ENCODE assay signal across 18 cellular contexts in the genomic region with DNA sequence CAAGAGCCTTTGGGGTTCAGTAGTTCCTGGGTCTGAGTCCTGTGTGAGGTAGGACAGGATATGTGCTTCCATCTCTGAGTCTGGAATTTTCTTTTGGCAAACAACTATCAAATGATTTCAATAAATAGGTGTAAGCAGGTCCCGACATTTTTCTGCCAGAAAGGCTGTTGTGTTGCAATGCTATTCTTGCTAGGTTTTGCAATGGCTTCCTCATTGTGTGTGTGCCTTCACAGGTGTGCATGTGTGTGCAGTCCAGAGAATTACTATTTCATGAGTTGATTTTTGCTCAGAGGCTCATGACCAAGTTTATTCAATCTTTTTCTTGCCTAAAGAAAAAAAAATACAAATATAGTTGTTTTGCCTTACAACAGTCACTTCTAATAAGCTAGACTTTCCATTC.
DNase-seq lines count a peak whose midpoint lies in the region; FAIRE-seq and TF ChIP-seq lines count a peak whose summit lies in the region.
"Had no signal": no experiment of that assay in that cellular context is flagged by ENCODE, and none has a peak within 500 bp of the region (broad histone marks: within the 10 kb centered on the region; RNA-seq: fewer than 3 reads in every experiment).

No MANE protein-coding gene starts in this region.

- no peaks in the 10 kb centered on the region for H3K36me3 Mint-ChIP-seq in HFFc6 (ENCODE audit: low read depth)
- no peaks in the 10 kb centered on the region for H3K36me3 Mint-ChIP-seq in astrocyte (ENCODE audit: low read depth, unreplicated experiment)
- no peaks in the 10 kb centered on the region for H3K36me3 Mint-ChIP-seq in osteocyte (ENCODE audit: unreplicated experiment)
- H3K36me3 Mint-ChIP-seq: CD4-positive, alpha-beta memory T cell had no signal

- H3K27me3 ChIP-seq in astrocyte (ENCODE audit: insufficient read depth, low read length) = no peaks in the 10 kb centered on the region
- no peaks in the 10 kb centered on the region for H3K27me3 ChIP-seq in suprapubic skin
- H3K27me3 ChIP-seq: BE2C had no signal

- H3K27me3 Mint-ChIP-seq in HFFc6 (ENCODE audit: insufficient read depth) (peaks cover 14% of the 10 kb centered on the region), astrocyte (ENCODE audit: low read depth, unreplicated experiment) (peaks cover 2% of the 10 kb centered on the region), osteocyte (ENCODE audit: unreplicated experiment) (no peaks in the 10 kb centered on the region)

- H3K36me3 ChIP-seq in astrocyte (ENCODE audit: insufficient read depth, low read length) = no peaks in the 10 kb centered on the region
- H3K36me3 ChIP-seq in suprapubic skin = no peaks in the 10 kb centered on the region
- H3K36me3 ChIP-seq: BE2C had no signal

- FAIRE-seq in astrocyte (lab: Jason Lieb, UNC) = no peak
- FAIRE-seq: A204.1, G401.6, GM12891, HepG2, HTR-8/SVneo had no signal

- H3K4me3 Mint-ChIP-seq in HFFc6 = peak overlapping the region; percentile 62
- H3K4me3 Mint-ChIP-seq in astrocyte (ENCODE audit: unreplicated experiment) = no peak overlapping the region
- no peak overlapping the region for H3K4me3 Mint-ChIP-seq in osteocyte (ENCODE audit: unreplicated experiment)
- H3K4me3 Mint-ChIP-seq: CD4-positive, alpha-beta memory T cell; H9 had no signal

- no peak overlapping the region for H3K9ac ChIP-seq in astrocyte (ENCODE audit: low read length)

- H3K4me1 Mint-ChIP-seq in HFFc6 (ENCODE audit: low read depth) = peaks cover 23% of the 10 kb centered on the region
- no peaks in the 10 kb centered on the region for H3K4me1 Mint-ChIP-seq in astrocyte (ENCODE audit: low read depth, unreplicated experiment)
- peaks cover 30% of the 10 kb centered on the region for H3K4me1 Mint-ChIP-seq in osteocyte (ENCODE audit: unreplicated experiment)
- H3K4me1 Mint-ChIP-seq: CD4-positive, alpha-beta memory T cell; H9 had no signal

- H3K9me3 ChIP-seq in astrocyte (ENCODE audit: insufficient read depth, low read depth, low read length) (no peaks in the 10 kb centered on the region), suprapubic skin (no peaks in the 10 kb centered on the region)
- H3K9me3 ChIP-seq: BE2C had no signal

- no peak for TF ChIP-seq EP300 in suprapubic skin (IDR thresholded peaks at IDR 0.05)

- H3K4me1 ChIP-seq in astrocyte (ENCODE audit: insufficient read depth, low read length) = peaks cover 9% of the 10 kb centered on the region
- H3K4me1 ChIP-seq in suprapubic skin = no peaks in the 10 kb centered on the region
- H3K4me1 ChIP-seq: BE2C had no signal

- H3K27ac Mint-ChIP-seq in HFFc6 (no peak overlapping the region), astrocyte (ENCODE audit: unreplicated experiment) (no peak overlapping the region), osteocyte (ENCODE audit: unreplicated experiment) (peak overlapping the region; percentile 91)
- H3K27ac Mint-ChIP-seq: CD4-positive, alpha-beta memory T cell; H9 had no signal

- no peaks in the 10 kb centered on the region for H3K79me2 ChIP-seq in astrocyte (ENCODE audit: insufficient read depth, low read length)

- no peak overlapping the region for H2AFZ ChIP-seq in astrocyte (ENCODE audit: low read depth, low read length)

- H3K4me3 ChIP-seq in astrocyte (ENCODE audit: insufficient read depth, low read depth, low read length) (no peak overlapping the region), suprapubic skin (no peak overlapping the region)

- H3K27ac ChIP-seq in astrocyte (ENCODE audit: low read depth, low read length) = no peak overlapping the region
- H3K27ac ChIP-seq in epithelial cell of prostate = peak overlapping the region; percentile 56
- no peak overlapping the region for H3K27ac ChIP-seq in suprapubic skin
- H3K27ac ChIP-seq: C4-2B had no signal

- WGBS in suprapubic skin = 32% methylated on average over 1 of the region's 1 CpG

- H4K20me1 ChIP-seq in astrocyte (ENCODE audit: insufficient read depth, low read length) = no peaks in the 10 kb centered on the region

- H3K9me3 Mint-ChIP-seq in HFFc6 (no peaks in the 10 kb centered on the region), astrocyte (ENCODE audit: unreplicated experiment) (no peaks in the 10 kb centered on the region), osteocyte (ENCODE audit: unreplicated experiment) (no peaks in the 10 kb centered on the region)
- H3K9me3 Mint-ChIP-seq: CD4-positive, alpha-beta memory T cell; H9 had no signal

- TF ChIP-seq POLR2A in suprapubic skin (IDR thresholded peaks at IDR 0.05) = no peak

- DNase-seq in HFFc6 (no peak), astrocyte (ENCODE audit: low read depth) (no peak), epithelial cell of prostate (ENCODE audit: low read depth, low spot score) (no peak), osteocyte (ENCODE audit: extremely low spot score, unreplicated experiment) (no peak), suprapubic skin (ENCODE audit: low spot score in 2 of 2) (no peak), KG1 (lab: John Stamatoyannopoulos, UW) (no peak), NCI-H345 (lab: John Stamatoyannopoulos, UW) (no peak)
- DNase-seq: BE2C; CD4-positive, alpha-beta memory T cell; DMS79; GOT3; H9 had no signal

- peak overlapping the region; percentile 68 for H3K4me2 ChIP-seq in astrocyte (ENCODE audit: low read length)

- TF ChIP-seq CTCF in HFFc6 (IDR thresholded peaks at IDR 0.05) (no peak), astrocyte (IDR thresholded peaks at IDR 0.05; ENCODE audit: insufficient read depth, low read depth, low read length) (no peak), osteocyte (IDR thresholded peaks at IDR 0.05) (no peak), suprapubic skin (IDR thresholded peaks at IDR 0.05) (no peak)
